Comparison of ENCODE assay signal across 8 cellular contexts in genomic region chr11:65786786-65787636, GRCh38. TPM values are rescaled to one million over a fixed set of nuclear protein-coding genes. Genes with fewer than 3 reads are reported as not detected.
A peak's percentile ranks its signal among the peaks of the same experiment; 100 is the strongest.
DNase-seq lines count a peak whose midpoint lies in the region; ATAC-seq, FAIRE-seq and TF ChIP-seq lines count a peak whose summit lies in the region.

OVOL1 (plus strand) TSS chr11:65787063; CDS start chr11:65787374, 311 bp downstream.

- no peak for TF ChIP-seq CTCF in upper lobe of left lung (IDR thresholded peaks at IDR 0.05)
- TF ChIP-seq CTCF in D721Med (IDR thresholded peaks at IDR 0.05; ENCODE audit: insufficient read depth, missing control alignments), result no peak

- intact Hi-C loops in right cardiac atrium (cut with DNase I), result no loop called here
- intact Hi-C loops in left cardiac atrium (cut with DNase I), result no loop called here
- intact Hi-C loops in left colon (cut with DNase I, micrococcal nuclease), result no loop called here

- no peaks in the 10 kb centered on the region for H3K36me3 ChIP-seq in upper lobe of left lung

- no peak within 1 kb of the TSS for H3K27ac ChIP-seq in right cardiac atrium (ENCODE audit: low read length)
- peak within 1 kb of the TSS in 1 of 4 donors; percentile 30 for H3K27ac ChIP-seq in upper lobe of left lung

- FAIRE-seq in D721Med (lab: Jason Lieb, UNC), result no peak

- peak in 2 of 4 donors; percentile 37 to 49 for TF ChIP-seq POLR2A in upper lobe of left lung (IDR thresholded peaks at IDR 0.05)

- no peak for TF ChIP-seq EP300 in upper lobe of left lung (IDR thresholded peaks at IDR 0.05)

- H3K4me3 ChIP-seq in right cardiac atrium (ENCODE audit: low read length) (peak within 1 kb of the TSS; percentile 21), upper lobe of left lung (peak within 1 kb of the TSS in 3 of 4 donors; percentile 39 to 46 (median 40))

- DNase-seq in right cardiac atrium (no peak), left cardiac atrium (no peak), left colon (peak; percentile 89 to 91), upper lobe of left lung (peak; percentile 67 to 93), UCSD-AML1 (lab: John Stamatoyannopoulos, UW; ENCODE audit: unreplicated experiment) (no peak), D721Med (ENCODE audit: insufficient read length, low spot score) (no peak), superior temporal gyrus (ENCODE audit: extremely low spot score) (no peak)
- DNase-seq in activated CD4-positive, alpha-beta T cell treated with anti-CD3 and anti-CD28 coated beads, Interleukin-2, amount 50 U/mL, for 1 hour, result peak; percentile 25

- no peaks in the 10 kb centered on the region for H3K4me1 ChIP-seq in right cardiac atrium (ENCODE audit: control insufficient read depth, insufficient read depth, low read length)
- peaks cover 24 to 39% (median 27%) of the 10 kb centered on the region in 4 donors for H3K4me1 ChIP-seq in upper lobe of left lung

- H3K27me3 ChIP-seq in right cardiac atrium (ENCODE audit: control insufficient read depth, insufficient read depth) (no peaks in the 10 kb centered on the region), upper lobe of left lung (peaks cover 2 to 28% (median 17%) of the 10 kb centered on the region in 4 donors)

- WGBS in right cardiac atrium, result 2% methylated on average over 112 of the region's 112 CpGs
- 0 to 4% methylated on average over 3 to 26 of the region's 112 CpGs for WGBS in upper lobe of left lung, 2 donors

- no peak for ATAC-seq in right cardiac atrium
- no peak for ATAC-seq in left cardiac atrium
- peak; percentile 56 for ATAC-seq in left colon
- peak in 1 of 2 donors; percentile 28 for ATAC-seq in upper lobe of left lung (ENCODE audit: low FRiP score in 2 of 2)

- H3K9me3 ChIP-seq in right cardiac atrium (ENCODE audit: control insufficient read depth, low read length) (no peaks in the 10 kb centered on the region), upper lobe of left lung (no peaks in the 10 kb centered on the region)

RNA-seq across cellular contexts. Expression of gene OVOL1, which starts in this region (rescaled TPM):
- total RNA-seq in right cardiac atrium (not detected), left cardiac atrium (not detected), left colon (10 to 100 TPM; 29.5 to 35.9 TPM), upper lobe of left lung (1 to 10 TPM in 2 of 6 donors, under 1 TPM in 4; under 0.01 to 2.2 (median 0.77) TPM)
- not detected for polyA plus RNA-seq in right cardiac atrium

Comparison
In these comparisons a context has a peak if more than half of its experiments do, and no peak if none do; other contexts are left out.
1. RNA of gene OVOL1 (total RNA-seq): 29.5 to 35.9 TPM in left colon; under 0.01 to 2.2 TPM in upper lobe of left lung, not detected in right cardiac atrium and not detected in left cardiac atrium; every median in the first group is over 4 times any median in the second.
2. DNase-seq: peak in activated CD4-positive, alpha-beta T cell treated with anti-CD3 and anti-CD28 coated beads, Interleukin-2, amount 50 U/mL, for 1 hour (single experiment), left colon (2 of 2) and upper lobe of left lung (2 of 2); none in right cardiac atrium (0 of 3), left cardiac atrium (single experiment), UCSD-AML1 (single experiment), D721Med (single experiment) and superior temporal gyrus (single experiment).